Comparison of ENCODE assay signal across 8 cellular contexts in the genomic region with DNA sequence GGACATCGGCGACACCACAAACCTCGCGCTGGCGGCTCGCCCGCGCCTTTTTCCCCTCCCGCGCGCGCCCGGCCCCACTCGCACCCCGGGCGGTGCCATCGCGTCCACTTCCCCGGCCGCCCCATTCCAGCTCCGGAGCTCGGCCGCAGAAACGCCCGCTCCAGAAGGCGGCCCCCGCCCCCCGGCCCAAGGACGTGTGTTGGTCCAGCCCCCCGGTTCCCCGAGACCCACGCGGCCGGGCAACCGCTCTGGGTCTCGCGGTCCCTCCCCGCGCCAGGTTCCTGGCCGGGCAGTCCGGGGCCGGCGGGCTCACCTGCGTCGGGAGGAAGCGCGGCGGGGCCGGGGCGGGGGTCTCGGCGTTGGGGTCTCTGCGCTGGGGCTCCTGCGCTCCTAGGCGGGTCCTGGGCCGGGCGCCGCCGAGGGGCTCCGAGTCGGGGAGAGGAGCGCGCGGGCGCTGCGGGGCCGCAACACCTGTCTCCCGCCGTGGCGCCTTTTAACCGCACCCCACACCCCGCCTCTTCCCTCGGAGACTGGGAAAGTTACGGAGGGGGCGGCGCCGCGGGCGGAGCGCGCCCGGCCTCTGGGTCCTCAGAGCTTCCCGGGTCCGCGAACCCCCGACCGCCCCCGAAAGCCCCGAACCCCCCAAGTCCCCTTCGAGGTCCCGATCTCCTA. TPM values are rescaled to one million over a fixed set of nuclear protein-coding genes. Genes with fewer than 3 reads are reported as not detected.
DNase-seq lines count a peak whose midpoint lies in the region; ATAC-seq and FAIRE-seq lines count a peak whose summit lies in the region.
"Had no signal": no experiment of that assay in that cellular context is flagged by ENCODE, and none has a peak within 500 bp of the region (broad histone marks: within the 10 kb centered on the region; RNA-seq: fewer than 3 reads in every experiment).

Gene GJB2 (minus strand): TSS at position 469 of the 672 bp plus-strand sequence. CDS start 3,357 bp downstream, outside the sequence.

- H3K36me3 Mint-ChIP-seq in activated T-cell treated with anti-CD3 and anti-CD28 coated beads, Interleukin-2, amount 50 U/mL, for 24 hours (ENCODE audit: low read depth): no peaks in the 10 kb centered on the region

- peaks cover 1% of the 10 kb centered on the region; the same call in 1 of the 2 replicates for H3K4me1 ChIP-seq in iPS DF 6.9 (ENCODE audit: control insufficient read depth, insufficient read depth, low read length)
- peaks cover 2% of the 10 kb centered on the region in 2 donors for H3K4me1 ChIP-seq in small intestine (ENCODE audit: control insufficient read depth in 2 of 2, insufficient read depth in 1 of 2, low read depth in 1 of 2, low read length in 1 of 2)

- H3K36me3 ChIP-seq in iPS DF 6.9 (ENCODE audit: control insufficient read depth, insufficient read depth, low read length) (no peaks in the 10 kb centered on the region), small intestine (ENCODE audit: control insufficient read depth in 2 of 2, insufficient read depth in 2 of 2, low read length in 2 of 2) (no peaks in the 10 kb centered on the region)

- H3K27ac ChIP-seq in iPS DF 6.9 (ENCODE audit: low read length): no peak within 1 kb of the TSS
- H3K27ac ChIP-seq in small intestine (ENCODE audit: low read depth in 1 of 2, low read length in 1 of 2): peak within 1 kb of the TSS; percentile 27 to 76

- no peaks in the 10 kb centered on the region for H3K9me3 Mint-ChIP-seq in activated T-cell treated with anti-CD3 and anti-CD28 coated beads, Interleukin-2, amount 50 U/mL, for 24 hours

- peak within 1 kb of the TSS; percentile 68 for H3K4me3 Mint-ChIP-seq in activated T-cell treated with anti-CD3 and anti-CD28 coated beads, Interleukin-2, amount 50 U/mL, for 24 hours

- WGBS in iPS DF 6.9 (ENCODE audit: insufficient coverage, insufficient read length): no CpG with 5 or more reads among the region's 91 CpGs
- WGBS in small intestine, 3 donors: 0 to 1% (median 1%) methylated on average over 40 to 91 of the region's 91 CpGs

- no peak within 1 kb of the TSS for H3K27ac Mint-ChIP-seq in activated T-cell treated with anti-CD3 and anti-CD28 coated beads, Interleukin-2, amount 50 U/mL, for 24 hours

- peaks cover 24% of the 10 kb centered on the region for H3K4me1 Mint-ChIP-seq in activated T-cell treated with anti-CD3 and anti-CD28 coated beads, Interleukin-2, amount 50 U/mL, for 24 hours (ENCODE audit: low read depth)

- H3K27me3 Mint-ChIP-seq in activated T-cell treated with anti-CD3 and anti-CD28 coated beads, Interleukin-2, amount 50 U/mL, for 24 hours: peaks cover 65% of the 10 kb centered on the region

- H3K4me3 ChIP-seq in iPS DF 6.9 (ENCODE audit: low read length) (peak within 1 kb of the TSS; percentile 47), small intestine (ENCODE audit: low read depth in 1 of 2, low read length in 2 of 2) (peak within 1 kb of the TSS; percentile 54 to 75)

- no peak for DNase-seq in activated T-cell treated with anti-CD3 and anti-CD28 coated beads, Interleukin-2, amount 50 U/mL, for 24 hours
- DNase-seq in iPS DF 6.9 (ENCODE audit: low read depth, low spot score) (no peak), small intestine (peak; percentile 50), AG08395 (ENCODE audit: low spot score) (no peak)
- DNase-seq in central memory CD4-positive, alpha-beta T cell: no peak

- H3K27me3 ChIP-seq in iPS DF 6.9 (ENCODE audit: control insufficient read depth, insufficient read depth, low read length): peaks cover 57% of the 10 kb centered on the region
- H3K27me3 ChIP-seq in small intestine (ENCODE audit: control insufficient read depth in 2 of 2, insufficient read depth in 2 of 2, low read length in 2 of 2): peaks cover 0 to 10% of the 10 kb centered on the region in 2 donors

- H3K9me3 ChIP-seq in iPS DF 6.9 (ENCODE audit: control insufficient read depth, insufficient read depth, low read length): no peaks in the 10 kb centered on the region
- H3K9me3 ChIP-seq in small intestine (ENCODE audit: control insufficient read depth, low read depth): no peaks in the 10 kb centered on the region

- ATAC-seq in HG02885 (IDR thresholded peaks at IDR 0.05; ENCODE audit: poor library complexity, unreplicated experiment) (peak; percentile 38), HG03442 (IDR thresholded peaks at IDR 0.05; ENCODE audit: unreplicated experiment) (no peak)

- no peak for FAIRE-seq in small intestine (lab: Jason Lieb, UNC)
- FAIRE-seq: TTC549 had no signal

RNA-seq across cellular contexts. Expression of gene GJB2, which starts in this region (rescaled TPM):
- 10 to 100 TPM in 1 of 3 donors, 1 to 10 TPM in 2; 8.9 to 15.9 (median 9.4) TPM for polyA plus RNA-seq in small intestine
